Comparison of ENCODE assay signal across 17 cellular contexts in genomic region chr3:8677258-8677657, GRCh38. TPM values are rescaled to one million over a fixed set of nuclear protein-coding genes. Genes with fewer than 3 reads are reported as not detected.
"Had no signal": no experiment of that assay in that cellular context is flagged by ENCODE, and none has a peak within 500 bp of the region (broad histone marks: within the 10 kb centered on the region; RNA-seq: fewer than 3 reads in every experiment).

No MANE protein-coding gene starts in this region.

RNA-seq across cellular contexts. Expression of gene SSUH2, which starts 32.7 kb away (rescaled TPM):
- total RNA-seq: activated B cell treated with CpG ODN at 0.5 μM for 24 hours; activated CD4-positive, alpha-beta memory T cell treated with anti-CD3 and anti-CD28 coated beads for 36 hours; activated CD4-positive, alpha-beta T cell treated with anti-CD3 and anti-CD28 coated beads, Interleukin-2, amount 10 ng/mL, durations not matched to agents 24 days and 14 days; activated CD8-positive, alpha-beta memory T cell treated with anti-CD3 and anti-CD28 coated beads for 36 hours; activated T-cell treated with anti-CD3 and anti-CD28 coated beads, Interleukin-2, amount 50 U/mL, for 4 hours; activated T-helper 1 cell treated with anti-CD3 and anti-CD28 coated beads, Interleukin-12 subunit alpha, Interleukin-12 subunit beta, Interleukin-2, Interleukin-4 antibody, amounts not matched to agents 30 ng/mL and 10 ng/mL and 1 ng/mL, durations not matched to agents 14 hours and 24 hours and 36 hours; astrocyte had no signal

RNA-seq across cellular contexts. Expression of gene CAV3, which starts 56.3 kb away (rescaled TPM):
- total RNA-seq: activated B cell treated with CpG ODN at 0.5 μM for 24 hours; activated CD4-positive, alpha-beta memory T cell treated with anti-CD3 and anti-CD28 coated beads for 36 hours; activated CD4-positive, alpha-beta T cell treated with anti-CD3 and anti-CD28 coated beads, Interleukin-2, amount 10 ng/mL, durations not matched to agents 24 days and 14 days; activated CD8-positive, alpha-beta memory T cell treated with anti-CD3 and anti-CD28 coated beads for 36 hours; activated CD8-positive, alpha-beta T cell treated with anti-CD3 and anti-CD28 coated beads for 36 hours; activated naive CD4-positive, alpha-beta T cell treated with anti-CD3 and anti-CD28 coated beads for 36 hours; activated naive CD4-positive, alpha-beta T cell treated with anti-CD3 and anti-CD28 coated beads, Interleukin-2, amount 50 U/mL, for 72 hours; activated naive CD8-positive, alpha-beta T cell treated with anti-CD3 and anti-CD28 coated beads for 36 hours; activated T-cell treated with anti-CD3 and anti-CD28 coated beads, Interleukin-2, amount 50 U/mL, for 4 hours; activated T-cell treated with anti-CD3 and anti-CD28 coated beads, Interleukin-2, amount 50 U/mL, for 72 hours; activated T-helper 1 cell treated with anti-CD3 and anti-CD28 coated beads, Interleukin-12 subunit alpha, Interleukin-12 subunit beta, Interleukin-2, Interleukin-4 antibody, amounts not matched to agents 30 ng/mL and 10 ng/mL and 1 ng/mL, durations not matched to agents 14 hours and 24 hours and 36 hours; activated T-helper 17 cell treated with anti-CD3 and anti-CD28 coated beads, Interleukin-2, amount 50 U/mL, for 72 hours; adrenal gland; aorta; astrocyte; body of pancreas; breast epithelium had no signal
- polyA plus RNA-seq: adrenal gland had no signal
